In genomic region chr16:69724414-69724873, GRCh38 we compare ENCODE assay signal across 12 cellular contexts. TPM values are rescaled to one million over a fixed set of nuclear protein-coding genes. Genes with fewer than 3 reads are reported as not detected.
DNase-seq lines count a peak whose midpoint lies in the region; ATAC-seq and TF ChIP-seq lines count a peak whose summit lies in the region.
"Had no signal": no experiment of that assay in that cellular context is flagged by ENCODE, and none has a peak within 500 bp of the region (broad histone marks: within the 10 kb centered on the region; RNA-seq: fewer than 3 reads in every experiment).

No MANE protein-coding gene starts in this region.

- H3K14ac ChIP-seq in mesenchymal stem cell (ENCODE audit: low read length in 2 of 2), result no peak overlapping the region

- no peaks in the 10 kb centered on the region for H3K27me3 Mint-ChIP-seq in activated naive CD4-positive, alpha-beta T cell treated with anti-CD3 and anti-CD28 coated beads, Interleukin-2, amount 10 ng/mL, durations not matched to agents 7 days and 5 days
- no peaks in the 10 kb centered on the region for H3K27me3 Mint-ChIP-seq in activated naive CD4-positive, alpha-beta T cell treated with anti-CD3 and anti-CD28 coated beads for 36 hours (ENCODE audit: low read depth)
- no peaks in the 10 kb centered on the region for H3K27me3 Mint-ChIP-seq in activated T-helper 1 cell treated with anti-CD3 and anti-CD28 coated beads, Interleukin-12 subunit alpha, Interleukin-12 subunit beta, Interleukin-2, Interleukin-4 antibody, amounts not matched to agents 30 ng/mL and 10 ng/mL and 1 ng/mL, durations not matched to agents 14 hours and 24 hours and 36 hours (ENCODE audit: insufficient read depth)
- H3K27me3 Mint-ChIP-seq in activated T-helper 17 cell treated with anti-CD3 and anti-CD28 coated beads, Interleukin-2, amount 50 U/mL, for 72 hours, result no peaks in the 10 kb centered on the region

- H4K91ac ChIP-seq in mesenchymal stem cell (ENCODE audit: low read length), result no peak overlapping the region

- no peak overlapping the region for H2BK120ac ChIP-seq in mesenchymal stem cell (ENCODE audit: low read depth, low read length)

- H3K27ac ChIP-seq in mesenchymal stem cell (ENCODE audit: low read length, poor library complexity, severe bottlenecking) (no peak overlapping the region), thoracic aorta (peak overlapping the region; percentile 67 to 70), heart left ventricle (peak overlapping the region in 4 of 12 donors; percentile 29 to 88 (median 73))

- H2AFZ ChIP-seq in mesenchymal stem cell (ENCODE audit: low read depth, low read length), result no peak overlapping the region

- H2BK12ac ChIP-seq in mesenchymal stem cell (ENCODE audit: low read length in 2 of 2), result no peak overlapping the region

- H3K4me1 ChIP-seq in mesenchymal stem cell (ENCODE audit: control insufficient read depth, insufficient read depth, low read depth, low read length) (peaks cover 11% of the 10 kb centered on the region), thoracic aorta (ENCODE audit: control insufficient read depth in 1 of 2, low read depth in 2 of 2) (peaks cover 2 to 33% of the 10 kb centered on the region in 2 donors), heart left ventricle (peaks cover 0 to 33% (median 19%) of the 10 kb centered on the region in 12 donors)

- no peak overlapping the region for H3K23ac ChIP-seq in mesenchymal stem cell (ENCODE audit: low read length in 2 of 2)

- H3K27me3 ChIP-seq in mesenchymal stem cell (ENCODE audit: control insufficient read depth in 1 of 2, insufficient read depth in 1 of 2, low read length in 2 of 2) (no peaks in the 10 kb centered on the region), thoracic aorta (replicated peaks; ENCODE audit: insufficient read depth) (no peaks in the 10 kb centered on the region), heart left ventricle (no peaks in the 10 kb centered on the region)
- H3K27me3 ChIP-seq: right atrium auricular region had no signal

- ATAC-seq in thoracic aorta (ENCODE audit: insufficient number of reproducible peaks, low FRiP score, low read depth) (no peak), heart left ventricle (no peak)
- ATAC-seq in activated T-helper 17 cell treated with anti-CD3 and anti-CD28 coated beads, Interleukin-2, amount 50 U/mL, for 72 hours (replicated peaks), result no peak
- ATAC-seq: left ventricle myocardium superior had no signal

- peak overlapping the region in 1 of 2 experiments; percentile 92 for H3K4me3 ChIP-seq in mesenchymal stem cell (ENCODE audit: insufficient read depth in 1 of 2, low read depth in 1 of 2, low read length in 2 of 2)
- H3K4me3 ChIP-seq in thoracic aorta, result peak overlapping the region; percentile 71
- H3K4me3 ChIP-seq in heart left ventricle, result peak overlapping the region in 2 of 12 donors; percentile 56 to 67

- peaks cover 64% of the 10 kb centered on the region for H3K4me1 Mint-ChIP-seq in activated naive CD4-positive, alpha-beta T cell treated with anti-CD3 and anti-CD28 coated beads, Interleukin-2, amount 10 ng/mL, durations not matched to agents 7 days and 5 days
- peaks cover 27% of the 10 kb centered on the region for H3K4me1 Mint-ChIP-seq in activated naive CD4-positive, alpha-beta T cell treated with anti-CD3 and anti-CD28 coated beads for 36 hours (ENCODE audit: low read depth)
- peaks cover 42% of the 10 kb centered on the region for H3K4me1 Mint-ChIP-seq in activated T-helper 1 cell treated with anti-CD3 and anti-CD28 coated beads, Interleukin-12 subunit alpha, Interleukin-12 subunit beta, Interleukin-2, Interleukin-4 antibody, amounts not matched to agents 30 ng/mL and 10 ng/mL and 1 ng/mL, durations not matched to agents 14 hours and 24 hours and 36 hours (ENCODE audit: low read depth)
- peaks cover 9% of the 10 kb centered on the region for H3K4me1 Mint-ChIP-seq in activated T-helper 17 cell treated with anti-CD3 and anti-CD28 coated beads, Interleukin-2, amount 50 U/mL, for 72 hours

- no peak overlapping the region for H2AK5ac ChIP-seq in mesenchymal stem cell (ENCODE audit: low read length, severe bottlenecking)

- no peak overlapping the region for H3K4me2 ChIP-seq in mesenchymal stem cell (ENCODE audit: low read length, poor library complexity, severe bottlenecking)

- DNase-seq in activated naive CD4-positive, alpha-beta T cell treated with anti-CD3 and anti-CD28 coated beads, Interleukin-2, amount 10 ng/mL, durations not matched to agents 7 days and 5 days, result no peak
- no peak for DNase-seq in activated naive CD4-positive, alpha-beta T cell treated with anti-CD3 and anti-CD28 coated beads for 36 hours
- DNase-seq in activated T-helper 1 cell treated with anti-CD3 and anti-CD28 coated beads, Interleukin-12 subunit alpha, Interleukin-12 subunit beta, Interleukin-2, Interleukin-4 antibody, amounts not matched to agents 30 ng/mL and 10 ng/mL and 1 ng/mL, durations not matched to agents 14 hours and 24 hours and 36 hours (ENCODE audit: low spot score), result no peak
- DNase-seq in mesenchymal stem cell (no peak), thoracic aorta (ENCODE audit: low spot score) (no peak), NOMO-1 (lab: John Stamatoyannopoulos, UW; ENCODE audit: unreplicated experiment in 2 of 2) (no peak), heart left ventricle (no peak)
- DNase-seq: left ventricle myocardium superior, NCI-H524 treated with DMSO at 0.1 percent for 48 hours had no signal

- CTCF ChIA-PET in activated naive CD4-positive, alpha-beta T cell treated with anti-CD3 and anti-CD28 coated beads, Interleukin-2, amount 10 ng/mL, durations not matched to agents 7 days and 5 days (lab: Charles Lee), result interaction anchor here (1.2 to 3.4 kb wide), 2 partner anchors 11 to 30 kb away, joined by 3 to 20 read pairs; partner anchors contain the start of gene NOB1
- CTCF ChIA-PET in activated naive CD4-positive, alpha-beta T cell treated with anti-CD3 and anti-CD28 coated beads for 36 hours (lab: Charles Lee), result interaction anchor here (0.9 to 3.4 kb wide), 3 partner anchors 11 to 30 kb away, joined by 3 to 16 read pairs (median 11); partner anchors contain the start of gene NOB1

- peak overlapping the region; percentile 37 for H3K27ac Mint-ChIP-seq in activated naive CD4-positive, alpha-beta T cell treated with anti-CD3 and anti-CD28 coated beads, Interleukin-2, amount 10 ng/mL, durations not matched to agents 7 days and 5 days
- H3K27ac Mint-ChIP-seq in activated naive CD4-positive, alpha-beta T cell treated with anti-CD3 and anti-CD28 coated beads for 36 hours, result no peak overlapping the region
- H3K27ac Mint-ChIP-seq in activated T-helper 1 cell treated with anti-CD3 and anti-CD28 coated beads, Interleukin-12 subunit alpha, Interleukin-12 subunit beta, Interleukin-2, Interleukin-4 antibody, amounts not matched to agents 30 ng/mL and 10 ng/mL and 1 ng/mL, durations not matched to agents 14 hours and 24 hours and 36 hours, result no peak overlapping the region
- no peak overlapping the region for H3K27ac Mint-ChIP-seq in activated T-helper 17 cell treated with anti-CD3 and anti-CD28 coated beads, Interleukin-2, amount 50 U/mL, for 72 hours

- H3K4ac ChIP-seq in mesenchymal stem cell (ENCODE audit: low read depth in 1 of 2, low read length in 2 of 2), result no peak overlapping the region

- TF ChIP-seq POLR2A in heart left ventricle (IDR thresholded peaks at IDR 0.05), result no peak

- peak overlapping the region; percentile 94 for H3K9ac ChIP-seq in mesenchymal stem cell (ENCODE audit: low read length)

- no peak overlapping the region for H4K8ac ChIP-seq in mesenchymal stem cell (ENCODE audit: low read length)

- H3K18ac ChIP-seq in mesenchymal stem cell (ENCODE audit: low read depth in 1 of 2, low read length in 2 of 2), result no peak overlapping the region

- H3K9me3 Mint-ChIP-seq in activated naive CD4-positive, alpha-beta T cell treated with anti-CD3 and anti-CD28 coated beads, Interleukin-2, amount 10 ng/mL, durations not matched to agents 7 days and 5 days, result no peaks in the 10 kb centered on the region
- no peaks in the 10 kb centered on the region for H3K9me3 Mint-ChIP-seq in activated naive CD4-positive, alpha-beta T cell treated with anti-CD3 and anti-CD28 coated beads for 36 hours
- H3K9me3 Mint-ChIP-seq in activated T-helper 1 cell treated with anti-CD3 and anti-CD28 coated beads, Interleukin-12 subunit alpha, Interleukin-12 subunit beta, Interleukin-2, Interleukin-4 antibody, amounts not matched to agents 30 ng/mL and 10 ng/mL and 1 ng/mL, durations not matched to agents 14 hours and 24 hours and 36 hours, result no peaks in the 10 kb centered on the region
- H3K9me3 Mint-ChIP-seq in activated T-helper 17 cell treated with anti-CD3 and anti-CD28 coated beads, Interleukin-2, amount 50 U/mL, for 72 hours, result no peaks in the 10 kb centered on the region
- H3K9me3 Mint-ChIP-seq: CD14-positive monocyte had no signal

- intact Hi-C loops in activated naive CD4-positive, alpha-beta T cell treated with anti-CD3 and anti-CD28 coated beads for 36 hours (cut with micrococcal nuclease), result no loop called here
- intact Hi-C loops in activated T-helper 1 cell treated with anti-CD3 and anti-CD28 coated beads, Interleukin-12 subunit alpha, Interleukin-12 subunit beta, Interleukin-2, Interleukin-4 antibody, amounts not matched to agents 30 ng/mL and 10 ng/mL and 1 ng/mL, durations not matched to agents 14 hours and 24 hours and 36 hours (cut with micrococcal nuclease), result no loop called here
- intact Hi-C loops in heart left ventricle (cut with DNase I), result loop anchor here in 1 of 10 donors (2.0 kb wide), 1 partner anchor 18 kb away; no protein-coding TSS in a partner anchor

- H3K36me3 ChIP-seq in mesenchymal stem cell (ENCODE audit: control insufficient read depth in 1 of 2, insufficient read depth in 2 of 2, low read depth in 1 of 2, low read length in 2 of 2) (peaks cover 14 to 34% of the 10 kb centered on the region in 2 experiments), thoracic aorta (no peaks in the 10 kb centered on the region), heart left ventricle (no peaks in the 10 kb centered on the region)
- H3K36me3 ChIP-seq: right atrium auricular region had no signal

- no peak overlapping the region for H2BK15ac ChIP-seq in mesenchymal stem cell (ENCODE audit: low read depth, poor library complexity, severe bottlenecking)

- WGBS in mesenchymal stem cell, result 88% methylated on average over 2 of the region's 2 CpGs
- WGBS in heart left ventricle, 4 donors, result 92 to 100% (median 99%) methylated on average over 2 of the region's 2 CpGs

- H3K9me3 ChIP-seq in mesenchymal stem cell (ENCODE audit: control insufficient read depth, low read length) (no peaks in the 10 kb centered on the region), thoracic aorta (no peaks in the 10 kb centered on the region), heart left ventricle (no peaks in the 10 kb centered on the region)
- H3K9me3 ChIP-seq: right atrium auricular region had no signal

- no peak overlapping the region for H2BK5ac ChIP-seq in mesenchymal stem cell (ENCODE audit: low read depth, low read length, poor library complexity, severe bottlenecking)

- TF ChIP-seq CTCF in thoracic aorta (IDR thresholded peaks at IDR 0.05) (no peak), heart left ventricle (IDR thresholded peaks at IDR 0.05) (no peak)

- peaks cover 3% of the 10 kb centered on the region for H3K36me3 Mint-ChIP-seq in activated naive CD4-positive, alpha-beta T cell treated with anti-CD3 and anti-CD28 coated beads, Interleukin-2, amount 10 ng/mL, durations not matched to agents 7 days and 5 days
- H3K36me3 Mint-ChIP-seq in activated naive CD4-positive, alpha-beta T cell treated with anti-CD3 and anti-CD28 coated beads for 36 hours (ENCODE audit: low read depth), result peaks cover 2% of the 10 kb centered on the region
- peaks cover 3% of the 10 kb centered on the region for H3K36me3 Mint-ChIP-seq in activated T-helper 1 cell treated with anti-CD3 and anti-CD28 coated beads, Interleukin-12 subunit alpha, Interleukin-12 subunit beta, Interleukin-2, Interleukin-4 antibody, amounts not matched to agents 30 ng/mL and 10 ng/mL and 1 ng/mL, durations not matched to agents 14 hours and 24 hours and 36 hours (ENCODE audit: low read depth)
- peaks cover 6% of the 10 kb centered on the region for H3K36me3 Mint-ChIP-seq in activated T-helper 17 cell treated with anti-CD3 and anti-CD28 coated beads, Interleukin-2, amount 50 U/mL, for 72 hours (ENCODE audit: low read depth)
- H3K36me3 Mint-ChIP-seq: CD14-positive monocyte had no signal

- no peak overlapping the region for H3K4me3 Mint-ChIP-seq in activated naive CD4-positive, alpha-beta T cell treated with anti-CD3 and anti-CD28 coated beads, Interleukin-2, amount 10 ng/mL, durations not matched to agents 7 days and 5 days
- H3K4me3 Mint-ChIP-seq in activated naive CD4-positive, alpha-beta T cell treated with anti-CD3 and anti-CD28 coated beads for 36 hours, result no peak overlapping the region
- peak overlapping the region; percentile 11 for H3K4me3 Mint-ChIP-seq in activated T-helper 1 cell treated with anti-CD3 and anti-CD28 coated beads, Interleukin-12 subunit alpha, Interleukin-12 subunit beta, Interleukin-2, Interleukin-4 antibody, amounts not matched to agents 30 ng/mL and 10 ng/mL and 1 ng/mL, durations not matched to agents 14 hours and 24 hours and 36 hours
- H3K4me3 Mint-ChIP-seq in activated T-helper 17 cell treated with anti-CD3 and anti-CD28 coated beads, Interleukin-2, amount 50 U/mL, for 72 hours, result no peak overlapping the region
- H3K4me3 Mint-ChIP-seq: CD14-positive monocyte had no signal

- peaks cover 5% of the 10 kb centered on the region for H3K79me1 ChIP-seq in mesenchymal stem cell (replicated peaks; ENCODE audit: low read length, poor library complexity, severe bottlenecking)

RNA-seq across cellular contexts. Expression of gene NQO1, which starts 1.9 kb away (rescaled TPM):
- total RNA-seq in activated naive CD4-positive, alpha-beta T cell treated with anti-CD3 and anti-CD28 coated beads for 36 hours, result 10 to 100 TPM; 11.6 to 11.9 TPM
- 9.7 and 9.8 TPM in 2 replicates for total RNA-seq in activated T-helper 1 cell treated with anti-CD3 and anti-CD28 coated beads, Interleukin-12 subunit alpha, Interleukin-12 subunit beta, Interleukin-2, Interleukin-4 antibody, amounts not matched to agents 30 ng/mL and 10 ng/mL and 1 ng/mL, durations not matched to agents 14 hours and 24 hours and 36 hours
- 422 TPM for polyA plus RNA-seq in mesenchymal stem cell (2013, experiment 1 of 2)
- 441 TPM for polyA plus RNA-seq in mesenchymal stem cell (2013, experiment 2 of 2)
- total RNA-seq in thoracic aorta, result 100 to 1,000 TPM in 1 of 2 donors, 10 to 100 TPM in 1; 40.2 to 115 TPM
- 10 to 100 TPM; 14.2 to 22.3 TPM for total RNA-seq in activated T-helper 17 cell treated with anti-CD3 and anti-CD28 coated beads, Interleukin-2, amount 50 U/mL, for 72 hours
- total RNA-seq in heart left ventricle, result 10 to 100 TPM in 8 of 9 donors, 1 to 10 TPM in 1; 7.6 to 76.8 (median 12.8) TPM
- polyA plus RNA-seq in heart left ventricle, result 10 to 100 TPM; 11.3 to 14.3 TPM

RNA-seq across cellular contexts. Expression of gene NOB1, which starts 30.3 kb away (rescaled TPM):
- 100 to 1,000 TPM; 110 to 114 TPM for total RNA-seq in activated naive CD4-positive, alpha-beta T cell treated with anti-CD3 and anti-CD28 coated beads for 36 hours
- 132 and 133 TPM in 2 replicates for total RNA-seq in activated T-helper 1 cell treated with anti-CD3 and anti-CD28 coated beads, Interleukin-12 subunit alpha, Interleukin-12 subunit beta, Interleukin-2, Interleukin-4 antibody, amounts not matched to agents 30 ng/mL and 10 ng/mL and 1 ng/mL, durations not matched to agents 14 hours and 24 hours and 36 hours
- polyA plus RNA-seq in mesenchymal stem cell (2013, experiment 1 of 2), result 42.8 TPM
- 41.7 TPM for polyA plus RNA-seq in mesenchymal stem cell (2013, experiment 2 of 2)
- total RNA-seq in thoracic aorta, result 10 to 100 TPM in 1 of 2 donors, 1 to 10 TPM in 1; 7.0 to 38.9 TPM
- total RNA-seq in activated T-helper 17 cell treated with anti-CD3 and anti-CD28 coated beads, Interleukin-2, amount 50 U/mL, for 72 hours, result 10 to 100 TPM; 92.0 to 95.9 TPM
- 10 to 100 TPM; 10.9 to 26.0 (median 16.8) TPM for total RNA-seq in heart left ventricle
- 10 to 100 TPM in 1 of 2 donors, 1 to 10 TPM in 1; 7.8 to 26.2 TPM for polyA plus RNA-seq in heart left ventricle

RNA-seq across cellular contexts. Expression of gene WWP2, which starts 37.7 kb away (rescaled TPM):
- total RNA-seq in activated naive CD4-positive, alpha-beta T cell treated with anti-CD3 and anti-CD28 coated beads for 36 hours, result 10 to 100 TPM; 27.7 to 32.3 TPM
- 53.8 and 58.3 TPM in 2 replicates for total RNA-seq in activated T-helper 1 cell treated with anti-CD3 and anti-CD28 coated beads, Interleukin-12 subunit alpha, Interleukin-12 subunit beta, Interleukin-2, Interleukin-4 antibody, amounts not matched to agents 30 ng/mL and 10 ng/mL and 1 ng/mL, durations not matched to agents 14 hours and 24 hours and 36 hours
- polyA plus RNA-seq in mesenchymal stem cell (2013, experiment 1 of 2), result 16.7 TPM
- polyA plus RNA-seq in mesenchymal stem cell (2013, experiment 2 of 2), result 16.9 TPM
- 100 to 1,000 TPM; 144 to 146 TPM for total RNA-seq in thoracic aorta
- 10 to 100 TPM; 55.1 to 55.7 TPM for total RNA-seq in activated T-helper 17 cell treated with anti-CD3 and anti-CD28 coated beads, Interleukin-2, amount 50 U/mL, for 72 hours
- total RNA-seq in heart left ventricle, result 10 to 100 TPM; 16.5 to 33.2 (median 24.0) TPM
- 10 to 100 TPM in 1 of 2 donors, 1 to 10 TPM in 1; 8.4 to 21.2 TPM for polyA plus RNA-seq in heart left ventricle
